Comparison of ENCODE assay signal across 19 cellular contexts in genomic region chrX:114797494-114797893, GRCh38.
A peak's percentile ranks its signal among the peaks of the same experiment; 100 is the strongest.
DNase-seq lines count a peak whose midpoint lies in the region; FAIRE-seq and TF ChIP-seq lines count a peak whose summit lies in the region.
"Had no signal": no experiment of that assay in that cellular context is flagged by ENCODE, and none has a peak within 500 bp of the region (broad histone marks: within the 10 kb centered on the region; RNA-seq: fewer than 3 reads in every experiment).

No MANE protein-coding gene starts in this region.

- H3K4me3 ChIP-seq in mammary epithelial cell (replicated peaks in 1 of 3; ENCODE audit: insufficient read depth in 1 of 3, low read depth in 2 of 3, low read length in 3 of 3) (no peak overlapping the region), astrocyte (ENCODE audit: insufficient read depth, low read depth, low read length) (no peak overlapping the region)
- H3K4me3 ChIP-seq: BLaER1 had no signal

- peaks cover 4% of the 10 kb centered on the region for H3K9me3 Mint-ChIP-seq in MCF 10A (ENCODE audit: unreplicated experiment)
- H3K9me3 Mint-ChIP-seq in Calu3 (ENCODE audit: low read depth, unreplicated experiment): no peaks in the 10 kb centered on the region
- H3K9me3 Mint-ChIP-seq in astrocyte (ENCODE audit: unreplicated experiment): no peaks in the 10 kb centered on the region

- POLR2A ChIA-PET in MCF 10A (lab: Yijun Ruan, JAX): no interaction called here

- no peak for TF ChIP-seq CTCF in mammary epithelial cell (conservative IDR thresholded peaks at IDR 0.05 in 1 of 2, IDR thresholded peaks at IDR 0.05 in 1 of 2; ENCODE audit: extremely low read depth in 1 of 2, insufficient read depth in 1 of 2, low read depth in 1 of 2, low read length in 2 of 2)
- no peak for TF ChIP-seq CTCF in MCF 10A (IDR thresholded peaks at IDR 0.05; ENCODE audit: unreplicated experiment)
- TF ChIP-seq CTCF in Calu3 (IDR thresholded peaks at IDR 0.05; ENCODE audit: unreplicated experiment): no peak
- no peak for TF ChIP-seq CTCF in astrocyte (IDR thresholded peaks at IDR 0.05; ENCODE audit: insufficient read depth, low read depth, low read length)

- H3K9ac ChIP-seq in mammary epithelial cell (ENCODE audit: insufficient read depth, low read length) (no peak overlapping the region), astrocyte (ENCODE audit: low read length) (no peak overlapping the region)
- H3K9ac ChIP-seq: BLaER1 had no signal

- H3K4me3 Mint-ChIP-seq in MCF 10A (ENCODE audit: unreplicated experiment): no peak overlapping the region
- no peak overlapping the region for H3K4me3 Mint-ChIP-seq in Calu3 (ENCODE audit: low read depth, unreplicated experiment)
- H3K4me3 Mint-ChIP-seq in astrocyte (ENCODE audit: unreplicated experiment): no peak overlapping the region

- no peaks in the 10 kb centered on the region for H3K36me3 Mint-ChIP-seq in MCF 10A (ENCODE audit: insufficient read depth, unreplicated experiment)
- H3K36me3 Mint-ChIP-seq in Calu3 (ENCODE audit: insufficient read depth, unreplicated experiment): no peaks in the 10 kb centered on the region
- H3K36me3 Mint-ChIP-seq in astrocyte (ENCODE audit: low read depth, unreplicated experiment): no peaks in the 10 kb centered on the region

- H3K9me3 ChIP-seq in mammary epithelial cell (replicated peaks; ENCODE audit: insufficient read depth, low read length) (no peaks in the 10 kb centered on the region), astrocyte (ENCODE audit: insufficient read depth, low read depth, low read length) (no peaks in the 10 kb centered on the region)

- H3K4me2 ChIP-seq in mammary epithelial cell (ENCODE audit: insufficient read depth, low read depth, low read length) (no peak overlapping the region), astrocyte (ENCODE audit: low read length) (no peak overlapping the region)
- H3K4me2 ChIP-seq: BLaER1 had no signal

- H3K4me1 Mint-ChIP-seq in MCF 10A (ENCODE audit: insufficient read depth, unreplicated experiment) (peaks cover 11% of the 10 kb centered on the region), Calu3 (ENCODE audit: low read depth, unreplicated experiment) (peaks cover 16% of the 10 kb centered on the region), astrocyte (ENCODE audit: low read depth, unreplicated experiment) (peaks cover 3% of the 10 kb centered on the region)

- dilution Hi-C loops in mammary epithelial cell (cut with HindIII; ENCODE audit: low sequenced_read_pairs): no loop called here

- H3K27ac ChIP-seq in mammary epithelial cell (ENCODE audit: insufficient read depth, low read depth, low read length) (no peak overlapping the region), astrocyte (ENCODE audit: low read depth, low read length) (no peak overlapping the region)
- H3K27ac ChIP-seq: 22Rv1, BLaER1, HL-60 had no signal

- no peaks in the 10 kb centered on the region for H3K4me1 ChIP-seq in mammary epithelial cell (ENCODE audit: insufficient read depth, low read length)
- H3K4me1 ChIP-seq in astrocyte (ENCODE audit: insufficient read depth, low read length): no peaks in the 10 kb centered on the region
- H3K4me1 ChIP-seq: BLaER1 had no signal

- no peaks in the 10 kb centered on the region for H3K27me3 Mint-ChIP-seq in MCF 10A (ENCODE audit: insufficient read depth, unreplicated experiment)
- no peaks in the 10 kb centered on the region for H3K27me3 Mint-ChIP-seq in Calu3 (ENCODE audit: unreplicated experiment)
- H3K27me3 Mint-ChIP-seq in astrocyte (ENCODE audit: low read depth, unreplicated experiment): no peaks in the 10 kb centered on the region

- in situ Hi-C loops in mammary epithelial cell (cut with MboI; ENCODE audit: low sequenced_read_pairs in 2 of 2): no loop called here
- in situ Hi-C loops in KBM-7 (cut with MboI; ENCODE audit: low pct_unique_long_range_greater_than_20kb, low sequenced_read_pairs): no loop called here

- 14% methylated on average over 1 of the region's 1 CpG for WGBS in mammary epithelial cell (ENCODE audit: low coverage, missing lambda C conversion rate)

- H3K36me3 ChIP-seq in mammary epithelial cell (ENCODE audit: insufficient read depth, low read length): no peaks in the 10 kb centered on the region
- no peaks in the 10 kb centered on the region for H3K36me3 ChIP-seq in astrocyte (ENCODE audit: insufficient read depth, low read length)
- H3K36me3 ChIP-seq: BLaER1 had no signal

- H3K79me2 ChIP-seq in mammary epithelial cell (ENCODE audit: insufficient read depth, low read length): no peaks in the 10 kb centered on the region
- H3K79me2 ChIP-seq in astrocyte (ENCODE audit: insufficient read depth, low read length): no peaks in the 10 kb centered on the region

- H2AFZ ChIP-seq in mammary epithelial cell (ENCODE audit: low read depth, low read length) (no peak overlapping the region), astrocyte (ENCODE audit: low read depth, low read length) (no peak overlapping the region)

- DNase-seq in mammary epithelial cell (peak; percentile 17), MCF 10A (ENCODE audit: unreplicated experiment) (no peak), Calu3 (peak; percentile 1), astrocyte (ENCODE audit: low read depth) (no peak), foreskin melanocyte (peak; percentile 23), NCI-H345 (lab: John Stamatoyannopoulos, UW) (no peak), KBM-7 (no peak), NCI-H345 treated with DMSO at 0.1 percent for 48 hours (lab: John Stamatoyannopoulos, UW; ENCODE audit: unreplicated experiment) (no peak)
- DNase-seq: AML-193, DMS79, EL, HCEC 1CT had no signal

- no peaks in the 10 kb centered on the region for H3K27me3 ChIP-seq in mammary epithelial cell (ENCODE audit: insufficient read depth, low read length)
- no peaks in the 10 kb centered on the region for H3K27me3 ChIP-seq in astrocyte (ENCODE audit: insufficient read depth, low read length)

- H4K20me1 ChIP-seq in mammary epithelial cell (ENCODE audit: insufficient read depth, low read length): no peaks in the 10 kb centered on the region
- H4K20me1 ChIP-seq in astrocyte (ENCODE audit: insufficient read depth, low read length): no peaks in the 10 kb centered on the region

- intact Hi-C loops in mammary epithelial cell (cut with micrococcal nuclease) (no loop called here), MCF 10A (cut with micrococcal nuclease) (no loop called here), Calu3 (cut with micrococcal nuclease; ENCODE audit: unreplicated experiment) (no loop called here)

- no TSS peak for BruUV-seq in mammary epithelial cell (replicated peaks; lab: Mats Ljungman, UMichigan)
- BruUV-seq in MCF 10A (replicated peaks; lab: Mats Ljungman, UMichigan): no TSS peak
- no TSS peak for BruUV-seq in Calu3 (replicated peaks; lab: Mats Ljungman, UMichigan)

- H3K27ac Mint-ChIP-seq in MCF 10A (ENCODE audit: low read depth, unreplicated experiment) (no peak overlapping the region), Calu3 (ENCODE audit: unreplicated experiment) (peak overlapping the region; percentile 71), astrocyte (ENCODE audit: unreplicated experiment) (no peak overlapping the region)

- FAIRE-seq in astrocyte (lab: Jason Lieb, UNC): peak; percentile 90
- FAIRE-seq: G401.6, GM12891, GM19239, H1 had no signal

- CTCF ChIA-PET in mammary epithelial cell (lab: Charles Lee; ENCODE audit: low non-redundant PET) (no interaction called here), MCF 10A (lab: Yijun Ruan, JAX) (no interaction called here), Calu3 (lab: Charles Lee) (no interaction called here)

Comparison
In these comparisons a context has a peak if more than half of its experiments do, and no peak if none do; other contexts are left out.
1. DNase-seq: peak in mammary epithelial cell (single experiment), Calu3 (single experiment) and foreskin melanocyte (single experiment); none in MCF 10A (single experiment), astrocyte (single experiment), NCI-H345 (single experiment), KBM-7 (single experiment) and NCI-H345 treated with DMSO at 0.1 percent for 48 hours (single experiment).